20 cellular contexts compared by ENCODE assay signal in genomic region chr14:67857778-67858350, GRCh38. TPM values are rescaled to one million over a fixed set of nuclear protein-coding genes. Genes with fewer than 3 reads are reported as not detected.
DNase-seq lines count a peak whose midpoint lies in the region; ATAC-seq and TF ChIP-seq lines count a peak whose summit lies in the region.
"Had no signal": no experiment of that assay in that cellular context is flagged by ENCODE, and none has a peak within 500 bp of the region (broad histone marks: within the 10 kb centered on the region; RNA-seq: fewer than 3 reads in every experiment).

No MANE protein-coding gene starts in this region.

- no peak for ATAC-seq in GM21786 (IDR thresholded peaks at IDR 0.05; ENCODE audit: unreplicated experiment)

- H3K79me1 ChIP-seq in neuronal stem cell (ENCODE audit: low read depth, low read length): no peaks in the 10 kb centered on the region

- no peak overlapping the region for H2BK120ac ChIP-seq in neuronal stem cell (ENCODE audit: low read depth, low read length)

- no peaks in the 10 kb centered on the region for H3K27me3 ChIP-seq in neuronal stem cell (ENCODE audit: control insufficient read depth in 3 of 3, insufficient read depth in 3 of 3, low read depth in 1 of 3, low read length in 3 of 3)
- H3K27me3 ChIP-seq: BE2C, SJCRH30 had no signal

- no peaks in the 10 kb centered on the region for H3K36me3 ChIP-seq in neuronal stem cell (replicated peaks in 1 of 2; ENCODE audit: control insufficient read depth in 2 of 2, insufficient read depth in 2 of 2, low read length in 2 of 2)
- H3K36me3 ChIP-seq: BE2C, SJCRH30 had no signal

- H2AFZ ChIP-seq in neuronal stem cell (ENCODE audit: low read length): no peak overlapping the region

- H3K4me3 ChIP-seq in LNCaP clone FGC (ENCODE audit: low read depth, low read length) (no peak overlapping the region), neuronal stem cell (ENCODE audit: low read length in 2 of 2) (no peak overlapping the region)
- H3K4me3 ChIP-seq: SJCRH30 had no signal

- H2BK15ac ChIP-seq in neuronal stem cell (ENCODE audit: low read length): no peak overlapping the region

- no peak overlapping the region for H4K8ac ChIP-seq in neuronal stem cell (ENCODE audit: low read depth, low read length)

- no peak overlapping the region for H3K4me2 ChIP-seq in neuronal stem cell (ENCODE audit: insufficient read depth, low read length, poor library complexity, severe bottlenecking)

- H3K9ac ChIP-seq in neuronal stem cell (ENCODE audit: low read depth, low read length, poor library complexity): peak overlapping the region; percentile 77

- H3K23ac ChIP-seq in neuronal stem cell (ENCODE audit: low read depth, low read length, poor library complexity): no peak overlapping the region

- H3K9me3 ChIP-seq in neuronal stem cell (replicated peaks in 1 of 2; ENCODE audit: control insufficient read depth in 2 of 2, insufficient read depth in 1 of 2, low read depth in 1 of 2, low read length in 2 of 2): no peaks in the 10 kb centered on the region
- H3K9me3 ChIP-seq: BE2C, SJCRH30 had no signal

- WGBS in neuronal stem cell (ENCODE audit: extremely low coverage in 2 of 2, insufficient read length in 2 of 2, insufficient replicate concordance in 1 of 2), 2 donors: no CpG with 5 or more reads among the region's 20 CpGs

- peak overlapping the region; percentile 14 for H3K27ac ChIP-seq in neuronal stem cell (replicated peaks; ENCODE audit: low read length)
- H3K27ac ChIP-seq: SJCRH30 had no signal

- no peak overlapping the region for H3K14ac ChIP-seq in neuronal stem cell (ENCODE audit: low read length)

- DNase-seq in G401 (ENCODE audit: low spot score) (peak; percentile 27), LNCaP clone FGC (ENCODE audit: low read depth) (no peak), cerebellum (ENCODE audit: low spot score) (peak; percentile 5), neuronal stem cell (ENCODE audit: low spot score) (no peak), T-helper 1 cell (no peak), SKM-1 treated with dmso at 0.1 percent for 144 hours (lab: John Stamatoyannopoulos, UW; ENCODE audit: unreplicated experiment) (no peak), NCI-H1105 treated with DMSO at 0.1 percent for 48 hours (lab: John Stamatoyannopoulos, UW) (no peak)
- DNase-seq: BE2C; CD4-positive, alpha-beta memory T cell; DND-41; GF-D8; GOT3; HFFc6; NCI-H1436; NCI-H2029; NCI-H2171 treated with DMSO at 0.1 percent for 48 hours; NCI-H446 treated with DMSO at 0.1 percent for 48 hours; NK-92 treated with Interleukin-12 subunit alpha and Interleukin-12 subunit beta, amount 100 ng/mL, for 24 hours; SJCRH30 had no signal

- peak overlapping the region; percentile 66 for H2BK5ac ChIP-seq in neuronal stem cell (ENCODE audit: low read length)

- H3K4me1 ChIP-seq in neuronal stem cell (ENCODE audit: control insufficient read depth in 2 of 2, insufficient read depth in 1 of 2, low read depth in 1 of 2, low read length in 2 of 2): no peaks in the 10 kb centered on the region
- H3K4me1 ChIP-seq: BE2C, SJCRH30 had no signal

- TF ChIP-seq CTCF in LNCaP clone FGC (IDR thresholded peaks at IDR 0.05; ENCODE audit: control insufficient read depth, extremely low read depth, insufficient read depth): peak; percentile 20; the same call in 1 of the 2 replicates

- no peak overlapping the region for H3K4ac ChIP-seq in neuronal stem cell (ENCODE audit: low read length)

- no peak overlapping the region for H2AK5ac ChIP-seq in neuronal stem cell (ENCODE audit: low read depth, low read length)

- H2BK12ac ChIP-seq in neuronal stem cell (ENCODE audit: low read length): peak overlapping the region; percentile 58

- peak overlapping the region; percentile 28 for H3K18ac ChIP-seq in neuronal stem cell (ENCODE audit: low read length)

- no peak overlapping the region for H4K91ac ChIP-seq in neuronal stem cell (ENCODE audit: low read depth, low read length, poor library complexity)

- in situ Hi-C loops in G401 (cut with HindIII; ENCODE audit: low sequenced_read_pairs): no loop called here

RNA-seq across cellular contexts. Expression of gene RAD51B, which starts 38.3 kb away (rescaled TPM):
- 61.4 and 103 TPM in 2 replicates for total RNA-seq in G401 (2014; rRNA removed; shearing (Covaris generic))
- total RNA-seq in cerebellum: 26.5 TPM
- 7.5 TPM for polyA plus RNA-seq in neuronal stem cell (2013, experiment 1 of 2)
- 7.7 TPM for polyA plus RNA-seq in neuronal stem cell (2013, experiment 2 of 2)

RNA-seq across cellular contexts. Expression of gene ZFYVE26, which starts 41.5 kb away (rescaled TPM):
- total RNA-seq in G401 (2014; rRNA removed; shearing (Covaris generic)): 58.9 and 93.4 TPM in 2 replicates
- total RNA-seq in cerebellum: 25.6 TPM
- 5.0 TPM for polyA plus RNA-seq in neuronal stem cell (2013, experiment 1 of 2)
- 3.8 TPM for polyA plus RNA-seq in neuronal stem cell (2013, experiment 2 of 2)

Comparison
In these comparisons a context has a peak if more than half of its experiments do, and no peak if none do; other contexts are left out.
1. DNase-seq: peak in G401 (single experiment) and cerebellum (single experiment); none in LNCaP clone FGC (single experiment), neuronal stem cell (single experiment), T-helper 1 cell (0 of 5), SKM-1 treated with dmso at 0.1 percent for 144 hours (single experiment) and NCI-H1105 treated with DMSO at 0.1 percent for 48 hours (single experiment).